Comparison of ENCODE assay signal across 1 cellular context in genomic region chr2:136351684-136352083, GRCh38.
TF ChIP-seq lines count a peak whose summit lies in the region.

No MANE protein-coding gene starts in this region.

TF ChIP-seq in GM12878, 131 proteins besides CTCF, POLR2A, EP300 and RAD21 (continued from another document):
- TF ChIP-seq ZBTB4 (CRISPR knock-in tag; IDR thresholded peaks at IDR 0.05) = no peak
- TF ChIP-seq ZBTB11 (CRISPR knock-in tag; IDR thresholded peaks at IDR 0.05) = no peak
- no peak for TF ChIP-seq ZBTB33 (IDR thresholded peaks at IDR 0.05)
- TF ChIP-seq RELA (IDR thresholded peaks at IDR 0.05; ENCODE audit: borderline replicate concordance, partially characterized antibody) = no peak
- TF ChIP-seq SMARCA5 (IDR thresholded peaks at IDR 0.05) = no peak
TF ChIP-seq in GM12878: peak in this region for 2.
